Comparison of ENCODE assay signal across 23 cellular contexts in genomic region chr14:87575378-87575777, GRCh38.
"Had no signal": no experiment of that assay in that cellular context is flagged by ENCODE, and none has a peak within 500 bp of the region (broad histone marks: within the 10 kb centered on the region; RNA-seq: fewer than 3 reads in every experiment).

No MANE protein-coding gene starts in this region.

- H3K36me3 ChIP-seq: colonic mucosa, esophagus muscularis mucosa, esophagus squamous epithelium, gastrocnemius medialis, gastroesophageal sphincter, heart left ventricle, heart right ventricle had no signal

- H3K4me3 ChIP-seq: colonic mucosa, coronary artery, dorsolateral prefrontal cortex, esophagus muscularis mucosa, esophagus squamous epithelium, gastrocnemius medialis, gastroesophageal sphincter, heart left ventricle, heart right ventricle had no signal

- DNase-seq: colonic mucosa; cortex of kidney; dermis blood vessel endothelial cell; dorsolateral prefrontal cortex; effector CD4-positive, alpha-beta T cell; effector CD8-positive, alpha-beta T cell; effector memory CD4-positive, alpha-beta T cell; effector memory CD8-positive, alpha-beta T cell; endodermal cell; erythroblast; esophagus squamous epithelium; foreskin fibroblast; foreskin keratinocyte; foreskin melanocyte; gastrocnemius medialis; glutamatergic neuron; head of caudate nucleus; heart left ventricle; heart right ventricle had no signal

- H3K9me3 ChIP-seq: colonic mucosa, esophagus muscularis mucosa, esophagus squamous epithelium, gastrocnemius medialis, gastroesophageal sphincter, heart right ventricle had no signal

- H3K27ac ChIP-seq: colonic mucosa, coronary artery, dorsolateral prefrontal cortex, epithelial cell of prostate, esophagus muscularis mucosa, esophagus squamous epithelium, foreskin keratinocyte, gastrocnemius medialis, gastroesophageal sphincter, heart left ventricle, heart right ventricle had no signal

- H3K27me3 ChIP-seq: colonic mucosa, esophagus muscularis mucosa, esophagus squamous epithelium, foreskin keratinocyte, gastrocnemius medialis, gastroesophageal sphincter, heart right ventricle had no signal
